8 cellular contexts compared by ENCODE assay signal in genomic region chr15:41416162-41416741, GRCh38. TPM values are rescaled to one million over a fixed set of nuclear protein-coding genes. Genes with fewer than 3 reads are reported as not detected.
DNase-seq lines count a peak whose midpoint lies in the region; ATAC-seq and TF ChIP-seq lines count a peak whose summit lies in the region.

No MANE protein-coding gene starts in this region.

- DNase-seq in lung (ENCODE audit: low spot score) = no peak
- no peak for DNase-seq in aorta
- no peak for DNase-seq in NCI-H774 (lab: John Stamatoyannopoulos, UW)
- no peak for DNase-seq in GOT3 (lab: John Stamatoyannopoulos, UW)
- DNase-seq in foreskin melanocyte = no peak

- no peak for TF ChIP-seq CTCF in brain (conservative IDR thresholded peaks at IDR 0.05)
- TF ChIP-seq CTCF in lung (IDR thresholded peaks at IDR 0.05; ENCODE audit: control extremely low read depth, extremely low read depth) = no peak

- H3K27ac ChIP-seq in lung (ENCODE audit: low read depth in 1 of 2, low read length in 1 of 2) (peak overlapping the region; percentile 75 to 78), aorta (ENCODE audit: low read depth in 1 of 2, low read length in 2 of 2) (peak overlapping the region in 1 of 2 donors; percentile 66)

- H3K27ac Mint-ChIP-seq in brain = peak overlapping the region; percentile 88 to 98 (median 95)

- H3K4me3 Mint-ChIP-seq in brain = peak overlapping the region; percentile 94 to 99 (median 96)

- no peaks in the 10 kb centered on the region for H3K9me3 Mint-ChIP-seq in brain

- H3K4me1 Mint-ChIP-seq in brain = peaks cover 53% of the 10 kb centered on the region

- peaks cover 13% of the 10 kb centered on the region for H3K27me3 Mint-ChIP-seq in brain

- WGBS in lung, 2 donors = 31 to 34% methylated on average over 19 of the region's 19 CpGs
- WGBS in aorta, 2 donors = 29 to 32% methylated on average over 19 of the region's 19 CpGs

- peaks cover 17% of the 10 kb centered on the region for H3K36me3 Mint-ChIP-seq in brain

- ATAC-seq in GM18909 (IDR thresholded peaks at IDR 0.05; ENCODE audit: poor library complexity, unreplicated experiment) = peak; percentile 11
- peak; percentile 2 for ATAC-seq in HG03565 (IDR thresholded peaks at IDR 0.05; ENCODE audit: unreplicated experiment)
- ATAC-seq in lung (ENCODE audit: insufficient read depth, low FRiP score) = peak; percentile 4
- peak; percentile 20 for ATAC-seq in aorta (ENCODE audit: low FRiP score)

- H3K27me3 ChIP-seq in lung (ENCODE audit: control insufficient read depth, insufficient read depth) = no peaks in the 10 kb centered on the region
- no peaks in the 10 kb centered on the region for H3K27me3 ChIP-seq in aorta (ENCODE audit: control insufficient read depth in 1 of 2, insufficient read depth in 2 of 2, low read length in 1 of 2)

- peaks cover 3 to 10% of the 10 kb centered on the region in 2 donors for H3K4me1 ChIP-seq in lung (ENCODE audit: control insufficient read depth in 2 of 2, insufficient read depth in 2 of 2, low read length in 2 of 2)
- no peaks in the 10 kb centered on the region for H3K4me1 ChIP-seq in aorta (ENCODE audit: control insufficient read depth in 1 of 2, insufficient read depth in 2 of 2, low read length in 2 of 2)

- intact Hi-C loops in aorta (cut with DNase I) = loop anchor here in 1 of 2 donors (5.0 kb wide), 1 partner anchor 76 kb away; the partner anchor contains the start of gene ITPKA

- H3K4me3 ChIP-seq in lung (peak overlapping the region; percentile 35), aorta (ENCODE audit: low read length in 2 of 2) (peak overlapping the region; percentile 46 to 57)

- H3K36me3 ChIP-seq in lung (ENCODE audit: control insufficient read depth in 2 of 2, insufficient read depth in 2 of 2, low read length in 2 of 2) = no peaks in the 10 kb centered on the region
- H3K36me3 ChIP-seq in aorta (ENCODE audit: control insufficient read depth in 1 of 2, insufficient read depth in 2 of 2, low read length in 1 of 2) = no peaks in the 10 kb centered on the region

- H3K9me3 ChIP-seq in lung (ENCODE audit: control insufficient read depth in 2 of 2, insufficient read depth in 1 of 2, low read length in 1 of 2) (no peaks in the 10 kb centered on the region), aorta (ENCODE audit: control insufficient read depth, low read length) (no peaks in the 10 kb centered on the region)

RNA-seq across cellular contexts. Expression of gene RTF1, which starts 0.6 kb away (rescaled TPM):
- 23.9 TPM for polyA plus RNA-seq in brain (ENCODE audit: insufficient read depth, low read depth, low replicate concordance)
- 10 to 100 TPM; 22.5 to 38.6 TPM for total RNA-seq in lung
- 10 to 100 TPM; 14.4 to 16.3 TPM for polyA plus RNA-seq in lung
- 10 to 100 TPM; 29.1 to 36.8 TPM for total RNA-seq in aorta
- polyA plus RNA-seq in aorta = 10 to 100 TPM; 15.4 to 27.5 TPM

RNA-seq across cellular contexts. Expression of gene NDUFAF1, which starts 14.0 kb away (rescaled TPM):
- 16.0 TPM for polyA plus RNA-seq in brain (ENCODE audit: insufficient read depth, low read depth, low replicate concordance)
- 10 to 100 TPM; 13.6 to 15.2 TPM for total RNA-seq in lung
- 10 to 100 TPM; 13.6 to 19.8 TPM for polyA plus RNA-seq in lung
- total RNA-seq in aorta = 10 to 100 TPM; 10.4 to 14.2 TPM
- 10 to 100 TPM; 14.3 to 16.8 TPM for polyA plus RNA-seq in aorta
